Comparison of ENCODE assay signal across 9 cellular contexts in genomic region chr11:117217685-117218084, GRCh38. TPM values are rescaled to one million over a fixed set of nuclear protein-coding genes. Genes with fewer than 3 reads are reported as not detected.
A peak's percentile ranks its signal among the peaks of the same experiment; 100 is the strongest.
DNase-seq lines count a peak whose midpoint lies in the region; ATAC-seq and TF ChIP-seq lines count a peak whose summit lies in the region.
"Had no signal": no experiment of that assay in that cellular context is flagged by ENCODE, and none has a peak within 500 bp of the region (broad histone marks: within the 10 kb centered on the region; RNA-seq: fewer than 3 reads in every experiment).

No MANE protein-coding gene starts in this region.

- peak overlapping the region in 1 of 2 donors; percentile 17 for H3K9ac ChIP-seq in mucosa of rectum (ENCODE audit: low read depth in 1 of 2, low read length in 2 of 2)

- DNase-seq in Peyer's patch (no peak), stomach (no peak), NCI-H2081 (lab: John Stamatoyannopoulos, UW) (no peak), body of pancreas (no peak)
- DNase-seq: NCI-H2029, small intestine had no signal

- TF ChIP-seq EP300 in stomach (IDR thresholded peaks at IDR 0.05): no peak

- intact Hi-C loops in stomach (cut with DNase I; ENCODE audit: low total_unique reads) (no loop called here), body of pancreas (cut with DNase I) (loop anchor here (10.0 kb wide), 1 partner anchor 453 kb away; no protein-coding TSS in a partner anchor)

- TF ChIP-seq POLR2A in Peyer's patch (IDR thresholded peaks at IDR 0.05): no peak
- TF ChIP-seq POLR2A in stomach (IDR thresholded peaks at IDR 0.05): no peak
- TF ChIP-seq POLR2A in body of pancreas (IDR thresholded peaks at IDR 0.05): no peak

- H3K4me1 ChIP-seq in Peyer's patch (peaks cover 0 to 40% (median 7%) of the 10 kb centered on the region in 4 donors), mucosa of rectum (ENCODE audit: control insufficient read depth in 2 of 2, insufficient read depth in 2 of 2, low read length in 2 of 2) (peaks cover 26 to 36% of the 10 kb centered on the region in 2 donors), stomach (peaks cover 37 to 68% (median 57%) of the 10 kb centered on the region in 4 donors), body of pancreas (peaks cover 37% of the 10 kb centered on the region)

- TF ChIP-seq CTCF in Peyer's patch (IDR thresholded peaks at IDR 0.05): no peak
- no peak for TF ChIP-seq CTCF in stomach (IDR thresholded peaks at IDR 0.05)
- TF ChIP-seq CTCF in body of pancreas (IDR thresholded peaks at IDR 0.05): no peak

- ATAC-seq in body of pancreas (no peak), GM21447 (IDR thresholded peaks at IDR 0.05; ENCODE audit: unreplicated experiment) (no peak)

- H3K27me3 ChIP-seq in Peyer's patch (no peaks in the 10 kb centered on the region), mucosa of rectum (ENCODE audit: control insufficient read depth in 2 of 2, insufficient read depth in 2 of 2, low read length in 2 of 2) (no peaks in the 10 kb centered on the region), stomach (no peaks in the 10 kb centered on the region), body of pancreas (no peaks in the 10 kb centered on the region)

- WGBS in stomach, 5 donors: 69 to 84% (median 79%) methylated on average over 6 of the region's 6 CpGs
- WGBS in body of pancreas, 2 donors: 87 to 88% methylated on average over 6 of the region's 6 CpGs

- H3K27ac ChIP-seq in Peyer's patch: peak overlapping the region; percentile 49 to 86 (median 68)
- H3K27ac ChIP-seq in cingulate gyrus (ENCODE audit: low read depth, low read length): peak overlapping the region; percentile 39
- peak overlapping the region; percentile 67 to 89 for H3K27ac ChIP-seq in mucosa of rectum (ENCODE audit: low read depth in 2 of 2, low read length in 2 of 2)
- peak overlapping the region in 4 of 5 donors; percentile 83 to 88 (median 84) for H3K27ac ChIP-seq in stomach
- peak overlapping the region in 2 of 4 donors; percentile 24 to 50 for H3K27ac ChIP-seq in body of pancreas

- H3K36me3 ChIP-seq in Peyer's patch (peaks cover 0 to 82% (median 0%) of the 10 kb centered on the region in 3 donors), mucosa of rectum (ENCODE audit: control insufficient read depth in 2 of 2, insufficient read depth in 2 of 2, low read length in 2 of 2) (peaks cover 58 to 77% of the 10 kb centered on the region in 2 donors), stomach (peaks cover 62 to 98% (median 80%) of the 10 kb centered on the region in 4 donors), body of pancreas (replicated peaks in 1 of 2; ENCODE audit: insufficient read depth in 1 of 2, low read depth in 2 of 2) (peaks cover 0 to 9% of the 10 kb centered on the region in 2 donors)

- H3K4me3 ChIP-seq in Peyer's patch (no peak overlapping the region), mucosa of rectum (ENCODE audit: low read length in 2 of 2) (peak overlapping the region in 1 of 2 donors; percentile 10), stomach (no peak overlapping the region), body of pancreas (no peak overlapping the region)

- H3K9me3 ChIP-seq in Peyer's patch: no peaks in the 10 kb centered on the region
- H3K9me3 ChIP-seq in mucosa of rectum (ENCODE audit: control insufficient read depth in 2 of 2, low read length in 2 of 2): no peaks in the 10 kb centered on the region
- H3K9me3 ChIP-seq in stomach: no peaks in the 10 kb centered on the region
- no peaks in the 10 kb centered on the region for H3K9me3 ChIP-seq in body of pancreas

RNA-seq across cellular contexts. Expression of gene PCSK7, which starts 14.2 kb away (rescaled TPM):
- total RNA-seq in Peyer's patch: 100 to 1,000 TPM; 136 to 244 (median 171) TPM
- total RNA-seq in stomach: 100 to 1,000 TPM in 3 of 5 donors, 10 to 100 TPM in 2; 64.8 to 232 (median 139) TPM
- polyA plus RNA-seq in stomach: 10 to 100 TPM; 14.1 to 23.6 (median 20.4) TPM
- total RNA-seq in body of pancreas: 10 to 100 TPM; 25.9 to 86.0 TPM

RNA-seq across cellular contexts. Expression of gene RNF214, which starts 14.8 kb away (rescaled TPM):
- total RNA-seq in Peyer's patch: 10 to 100 TPM; 10.2 to 32.2 (median 13.4) TPM
- total RNA-seq in stomach: 10 to 100 TPM in 4 of 5 donors, 1 to 10 TPM in 1; 6.7 to 21.6 (median 13.8) TPM
- polyA plus RNA-seq in stomach: 10 to 100 TPM in 1 of 3 donors, 1 to 10 TPM in 2; 6.8 to 11.2 (median 8.0) TPM
- total RNA-seq in body of pancreas: 10 to 100 TPM; 10.2 to 12.5 TPM

RNA-seq across cellular contexts. Expression of gene TAGLN, which starts 18.5 kb away (rescaled TPM):
- total RNA-seq in Peyer's patch (100 to 1,000 TPM; 110 to 361 (median 254) TPM), stomach (1,000 to 10,000 TPM in 4 of 5 donors, 100 to 1,000 TPM in 1; 730 to 3,801 (median 2,320) TPM), body of pancreas (100 to 1,000 TPM; 124 to 372 TPM)
- 1,000 to 10,000 TPM in 2 of 3 donors, 100 to 1,000 TPM in 1; 575 to 2,971 (median 1,072) TPM for polyA plus RNA-seq in stomach

RNA-seq across cellular contexts. Expression of gene SIDT2, which starts 39.1 kb away (rescaled TPM):
- total RNA-seq in Peyer's patch (100 to 1,000 TPM in 3 of 4 donors, 10 to 100 TPM in 1; 69.3 to 201 (median 162) TPM), stomach (100 to 1,000 TPM in 3 of 5 donors, 10 to 100 TPM in 2; 15.1 to 310 (median 132) TPM), body of pancreas (10 to 100 TPM; 42.0 to 88.7 TPM)
- 10 to 100 TPM; 16.9 to 39.4 (median 24.3) TPM for polyA plus RNA-seq in stomach
